10 cellular contexts compared by ENCODE assay signal in genomic region chr11:123056835-123057491, GRCh38. TPM values are rescaled to one million over a fixed set of nuclear protein-coding genes. Genes with fewer than 3 reads are reported as not detected.
DNase-seq lines count a peak whose midpoint lies in the region; ATAC-seq and TF ChIP-seq lines count a peak whose summit lies in the region.
"Had no signal": no experiment of that assay in that cellular context is flagged by ENCODE, and none has a peak within 500 bp of the region (broad histone marks: within the 10 kb centered on the region; RNA-seq: fewer than 3 reads in every experiment).

No MANE protein-coding gene starts in this region.

- intact Hi-C loops in activated CD4-positive, alpha-beta memory T cell treated with anti-CD3 and anti-CD28 coated beads for 36 hours (cut with micrococcal nuclease), result no loop called here
- intact Hi-C loops in prostate gland (cut with DNase I), result loop anchor here (10.0 kb wide), 1 partner anchor 192 kb away; no protein-coding TSS in a partner anchor

- CTCF ChIA-PET in activated CD4-positive, alpha-beta memory T cell treated with anti-CD3 and anti-CD28 coated beads for 36 hours (lab: Charles Lee), result interaction anchor here (0.7 to 4.5 kb wide), 4 partner anchors 39 to 201 kb away, joined by 3 to 20 read pairs (median 6); no protein-coding TSS in a partner anchor

- POLR2A ChIA-PET in activated CD4-positive, alpha-beta memory T cell treated with anti-CD3 and anti-CD28 coated beads for 36 hours (lab: Charles Lee), result interaction anchor here (1.1 to 12.4 kb wide), 4 partner anchors 10 to 174 kb away, joined by 3 to 202 read pairs (median 5); no protein-coding TSS in a partner anchor

- H3K9me3 Mint-ChIP-seq in activated CD4-positive, alpha-beta memory T cell treated with anti-CD3 and anti-CD28 coated beads for 36 hours, result no peaks in the 10 kb centered on the region

- H3K4me3 Mint-ChIP-seq in activated CD4-positive, alpha-beta memory T cell treated with anti-CD3 and anti-CD28 coated beads for 36 hours, result peak overlapping the region; percentile 99

- H3K36me3 Mint-ChIP-seq in activated CD4-positive, alpha-beta memory T cell treated with anti-CD3 and anti-CD28 coated beads for 36 hours, result peaks cover 73% of the 10 kb centered on the region

- H3K4me1 Mint-ChIP-seq in activated CD4-positive, alpha-beta memory T cell treated with anti-CD3 and anti-CD28 coated beads for 36 hours (ENCODE audit: low read depth), result peaks cover 53% of the 10 kb centered on the region

- H3K27ac ChIP-seq in BLaER1, result no peak overlapping the region; the same call in 1 of the 2 replicates
- no peak overlapping the region for H3K27ac ChIP-seq in prostate gland
- no peak overlapping the region for H3K27ac ChIP-seq in SJCRH30

- H3K9me3 ChIP-seq in BLaER1, result no peaks in the 10 kb centered on the region
- H3K9me3 ChIP-seq in prostate gland, result no peaks in the 10 kb centered on the region
- H3K9me3 ChIP-seq in SJCRH30 (replicated peaks), result no peaks in the 10 kb centered on the region
- H3K9me3 ChIP-seq: heart left ventricle had no signal

- H4K20me1 ChIP-seq in BLaER1, result peaks cover 87% of the 10 kb centered on the region

- TF ChIP-seq POLR2A in GM19099 (IDR thresholded peaks at IDR 0.05; ENCODE audit: extremely low read depth, insufficient read length, low read depth) (peak; percentile 50), prostate gland (IDR thresholded peaks at IDR 0.05) (no peak)

- H3K27me3 ChIP-seq in BLaER1 (no peaks in the 10 kb centered on the region), prostate gland (replicated peaks; ENCODE audit: insufficient read depth) (no peaks in the 10 kb centered on the region), SJCRH30 (no peaks in the 10 kb centered on the region)
- H3K27me3 ChIP-seq: heart left ventricle had no signal

- DNase-seq in activated CD4-positive, alpha-beta memory T cell treated with anti-CD3 and anti-CD28 coated beads for 36 hours, result no peak
- peak; percentile 16 for DNase-seq in kidney tubule cell (ENCODE audit: low spot score)
- DNase-seq in AG08395 (ENCODE audit: low spot score), result no peak
- DNase-seq in prostate gland (ENCODE audit: low spot score), result no peak
- DNase-seq in SJCRH30, result no peak
- DNase-seq: heart left ventricle, NCI-H526 treated with DMSO at 0.1 percent for 48 hours had no signal

- TF ChIP-seq CTCF in prostate gland (IDR thresholded peaks at IDR 0.05), result no peak

- no peak for ATAC-seq in HG02623 (IDR thresholded peaks at IDR 0.05; ENCODE audit: unreplicated experiment)
- ATAC-seq: heart left ventricle had no signal

- peaks cover 42% of the 10 kb centered on the region for H3K4me1 ChIP-seq in BLaER1
- H3K4me1 ChIP-seq in prostate gland (replicated peaks), result peaks cover 18% of the 10 kb centered on the region
- H3K4me1 ChIP-seq in SJCRH30, result peaks cover 5% of the 10 kb centered on the region; the same call in 1 of the 2 replicates

- H3K27ac Mint-ChIP-seq in activated CD4-positive, alpha-beta memory T cell treated with anti-CD3 and anti-CD28 coated beads for 36 hours, result peak overlapping the region; percentile 100

- no peak overlapping the region for H3K4me3 ChIP-seq in BLaER1
- no peak overlapping the region for H3K4me3 ChIP-seq in prostate gland
- H3K4me3 ChIP-seq in SJCRH30, result no peak overlapping the region

- H3K36me3 ChIP-seq in BLaER1 (peaks cover 90% of the 10 kb centered on the region), prostate gland (peaks cover 11 to 18% of the 10 kb centered on the region in 2 donors), SJCRH30 (peaks cover 71% of the 10 kb centered on the region)

- H3K27me3 Mint-ChIP-seq in activated CD4-positive, alpha-beta memory T cell treated with anti-CD3 and anti-CD28 coated beads for 36 hours, result no peaks in the 10 kb centered on the region

- peak overlapping the region; percentile 95 for H3K4me2 ChIP-seq in BLaER1

- peak overlapping the region; percentile 16; the same call in 1 of the 2 replicates for H3K9ac ChIP-seq in BLaER1

- WGBS in prostate gland, result 44% methylated on average over 3 of the region's 3 CpGs

RNA-seq across cellular contexts. Expression of gene HSPA8, which starts 5.0 kb away (rescaled TPM):
- total RNA-seq in activated CD4-positive, alpha-beta memory T cell treated with anti-CD3 and anti-CD28 coated beads for 36 hours, result 1,000 to 10,000 TPM; 2,378 to 2,407 TPM
- total RNA-seq in prostate gland, result 100 to 1,000 TPM; 799 to 842 TPM
- total RNA-seq in SJCRH30 (2014; rRNA removed; shearing (Covaris generic)), result 2,768 and 2,819 TPM in 2 replicates
